20 cellular contexts compared by ENCODE assay signal in the genomic region with DNA sequence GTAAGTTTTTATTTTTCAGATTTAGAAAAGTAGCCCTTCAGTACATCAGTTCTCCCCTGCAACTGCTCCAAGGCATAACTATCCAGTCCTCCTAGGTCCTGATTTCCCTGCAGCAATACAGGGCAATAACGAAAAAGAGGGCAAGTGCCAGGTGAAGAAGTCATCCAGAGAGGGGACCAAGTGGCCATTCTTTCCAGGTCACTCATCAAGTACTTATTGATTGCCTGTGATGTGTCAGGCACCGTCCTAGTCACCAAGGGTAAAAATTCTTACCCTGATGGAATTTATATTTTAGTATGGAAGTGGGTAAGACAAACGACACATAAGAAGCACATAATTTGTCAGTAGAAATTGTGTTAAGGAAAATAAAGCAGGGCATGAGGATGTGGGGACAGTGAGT.
A peak's percentile ranks its signal among the peaks of the same experiment; 100 is the strongest.
DNase-seq lines count a peak whose midpoint lies in the region; ATAC-seq and TF ChIP-seq lines count a peak whose summit lies in the region.
"Had no signal": no experiment of that assay in that cellular context is flagged by ENCODE, and none has a peak within 500 bp of the region (broad histone marks: within the 10 kb centered on the region; RNA-seq: fewer than 3 reads in every experiment).

No MANE protein-coding gene starts in this region.

- dilution Hi-C loops in mammary epithelial cell (cut with HindIII; ENCODE audit: low sequenced_read_pairs): no loop called here

- H3K27me3 Mint-ChIP-seq in CD4-positive, CD25-positive, alpha-beta regulatory T cell: no peaks in the 10 kb centered on the region
- no peaks in the 10 kb centered on the region for H3K27me3 Mint-ChIP-seq in naive B cell
- H3K27me3 Mint-ChIP-seq: activated naive CD8-positive, alpha-beta T cell had no signal

- no peaks in the 10 kb centered on the region for H3K9me3 Mint-ChIP-seq in CD4-positive, CD25-positive, alpha-beta regulatory T cell
- no peaks in the 10 kb centered on the region for H3K9me3 Mint-ChIP-seq in naive B cell
- H3K9me3 Mint-ChIP-seq: activated T-cell treated with anti-CD3 and anti-CD28 coated beads, Interleukin-2, amount 50 U/mL, for 4 hours had no signal

- CTCF ChIA-PET in HCT116 (lab: Charles Lee) (interaction anchor here (1.6 to 2.2 kb wide), 2 partner anchors 12 to 155 kb away, joined by 9 read pairs; a partner anchor contains a TSS), mammary epithelial cell (lab: Charles Lee; ENCODE audit: low non-redundant PET) (no interaction called here)

- POLR2A ChIA-PET in HCT116 (lab: Charles Lee): no interaction called here

- peak overlapping the region; percentile 63 for H3K9ac ChIP-seq in HCT116 (ENCODE audit: low read length)
- H3K9ac ChIP-seq in mammary epithelial cell (ENCODE audit: insufficient read depth, low read length): peak overlapping the region; percentile 6
- no peak overlapping the region for H3K9ac ChIP-seq in colonic mucosa (ENCODE audit: low read depth in 2 of 2, low read length in 2 of 2)
- H3K9ac ChIP-seq: KMS-11 had no signal

- H3K4me1 ChIP-seq in CD4-positive, CD25-positive, alpha-beta regulatory T cell (ENCODE audit: control insufficient read depth, insufficient read depth, low read length, poor library complexity, severe bottlenecking): peaks cover 66% of the 10 kb centered on the region
- H3K4me1 ChIP-seq in HCT116 (ENCODE audit: control insufficient read depth in 1 of 2, insufficient read depth in 2 of 2, low read length in 2 of 2) (peaks cover 86 to 97% of the 10 kb centered on the region in 2 experiments), mammary epithelial cell (ENCODE audit: insufficient read depth, low read length) (peaks cover 76% of the 10 kb centered on the region), colonic mucosa (peaks cover 25% of the 10 kb centered on the region)

- WGBS in mammary epithelial cell (ENCODE audit: low coverage, missing lambda C conversion rate): 88% methylated on average over 3 of the region's 3 CpGs

- DNase-seq in CD4-positive, CD25-positive, alpha-beta regulatory T cell: no peak
- DNase-seq in HCT116 (ENCODE audit: low read depth, low spot score) (peak; percentile 75), mammary epithelial cell (no peak), naive B cell (no peak), colonic mucosa (no peak), epidermal melanocyte (ENCODE audit: insufficient read length, low spot score) (no peak)
- DNase-seq: activated CD4-positive, alpha-beta T cell treated with anti-CD3 and anti-CD28 coated beads, Interleukin-2, amount 50 U/mL, for 48 hours; activated T-cell treated with anti-CD3 and anti-CD28 coated beads, Interleukin-2, amount 50 U/mL, for 4 hours; COR-L47; left colon; NCI-H1092 treated with DMSO at 0.1 percent for 48 hours; NCI-H2081 treated with DMSO at 0.1 percent for 48 hours; NK-92 treated with Interleukin-12 subunit alpha and Interleukin-12 subunit beta, amount 100 ng/mL, for 24 hours had no signal

- TF ChIP-seq CTCF in HCT116 (IDR thresholded peaks at IDR 0.05 in 2 of 3, conservative IDR thresholded peaks at IDR 0.05 in 1 of 3; ENCODE audit: borderline replicate concordance in 1 of 3, insufficient read depth in 1 of 3, low read depth in 2 of 3, low read length in 2 of 3): no peak
- no peak for TF ChIP-seq CTCF in mammary epithelial cell (conservative IDR thresholded peaks at IDR 0.05 in 1 of 2, IDR thresholded peaks at IDR 0.05 in 1 of 2; ENCODE audit: extremely low read depth in 1 of 2, insufficient read depth in 1 of 2, low read depth in 1 of 2, low read length in 2 of 2)
- no peak for TF ChIP-seq CTCF in colonic mucosa (IDR thresholded peaks at IDR 0.05)

- no TSS peak for BruUV-seq in HCT116 (replicated peaks; lab: Mats Ljungman, UMichigan)
- BruUV-seq in mammary epithelial cell (replicated peaks; lab: Mats Ljungman, UMichigan): no TSS peak

- H3K27ac ChIP-seq in CD4-positive, CD25-positive, alpha-beta regulatory T cell (ENCODE audit: insufficient read depth, low read length, poor library complexity, severe bottlenecking): peak overlapping the region; percentile 92
- H3K27ac ChIP-seq in HCT116 (ENCODE audit: low read depth, low read length) (peak overlapping the region; percentile 94), mammary epithelial cell (ENCODE audit: insufficient read depth, low read depth, low read length) (peak overlapping the region; percentile 99), colonic mucosa (no peak overlapping the region)
- H3K27ac ChIP-seq: KMS-11, thoracic aorta had no signal

- no peak for TF ChIP-seq RAD21 in HCT116 (IDR thresholded peaks at IDR 0.05; ENCODE audit: low read depth)

- peaks cover 12% of the 10 kb centered on the region for H3K36me3 Mint-ChIP-seq in CD4-positive, CD25-positive, alpha-beta regulatory T cell
- H3K36me3 Mint-ChIP-seq in naive B cell: peaks cover 0 to 15% of the 10 kb centered on the region in 2 donors

- no peaks in the 10 kb centered on the region for H3K27me3 ChIP-seq in CD4-positive, CD25-positive, alpha-beta regulatory T cell (ENCODE audit: control insufficient read depth, insufficient read depth, low read length)
- H3K27me3 ChIP-seq in HCT116 (ENCODE audit: insufficient read depth, low read length) (no peaks in the 10 kb centered on the region), mammary epithelial cell (ENCODE audit: insufficient read depth, low read length) (no peaks in the 10 kb centered on the region), colonic mucosa (no peaks in the 10 kb centered on the region)
- H3K27me3 ChIP-seq: gastroesophageal sphincter had no signal

- no peaks in the 10 kb centered on the region for H4K20me1 ChIP-seq in HCT116 (ENCODE audit: insufficient read depth)
- no peaks in the 10 kb centered on the region for H4K20me1 ChIP-seq in mammary epithelial cell (ENCODE audit: insufficient read depth, low read length)

- H3K4me3 Mint-ChIP-seq in CD4-positive, CD25-positive, alpha-beta regulatory T cell: peak overlapping the region in 3 of 4 donors; percentile 19 to 78 (median 21)
- H3K4me3 Mint-ChIP-seq in naive B cell: peak overlapping the region in 1 of 8 donors; percentile 4
- H3K4me3 Mint-ChIP-seq: activated naive CD8-positive, alpha-beta T cell; activated T-cell treated with anti-CD3 and anti-CD28 coated beads, Interleukin-2, amount 50 U/mL, for 4 hours had no signal

- no peak for TF ChIP-seq POLR2A in HCT116 (IDR thresholded peaks at IDR 0.05; ENCODE audit: borderline replicate concordance, extremely low read depth, insufficient read depth, insufficient read length)

- intact Hi-C loops in HCT116 (cut with micrococcal nuclease): loop anchor here (5.0 kb wide), 1 partner anchor 83 kb away; no protein-coding TSS in a partner anchor
- intact Hi-C loops in mammary epithelial cell (cut with micrococcal nuclease): loop anchor here (5.0 kb wide), 1 partner anchor 73 kb away; no protein-coding TSS in a partner anchor
- intact Hi-C loops in colonic mucosa (cut with DNase I): no loop called here

- H3K79me2 ChIP-seq in HCT116 (ENCODE audit: insufficient read depth, low read length) (no peaks in the 10 kb centered on the region), mammary epithelial cell (ENCODE audit: insufficient read depth, low read length) (peaks cover 8% of the 10 kb centered on the region)

- in situ Hi-C loops in mammary epithelial cell (cut with MboI; ENCODE audit: low sequenced_read_pairs in 2 of 2): loop anchor here in 1 of 2 donors (10.0 kb wide), 1 partner anchor 250 kb away; no protein-coding TSS in a partner anchor

- peaks cover 51 to 86% (median 64%) of the 10 kb centered on the region in 4 donors for H3K4me1 Mint-ChIP-seq in CD4-positive, CD25-positive, alpha-beta regulatory T cell
- peaks cover 48 to 59% (median 53%) of the 10 kb centered on the region in 3 donors for H3K4me1 Mint-ChIP-seq in naive B cell

- RAD21 ChIA-PET in HCT116 (lab: Charles Lee; ENCODE audit: low non-redundant PET in 1 of 2, low total read pairs in 2 of 2, uncharacterized antibody in 2 of 2, unreplicated experiment in 2 of 2): no interaction called here

- no peak overlapping the region for H3K4me3 ChIP-seq in CD4-positive, CD25-positive, alpha-beta regulatory T cell (ENCODE audit: low read depth, low read length)
- H3K4me3 ChIP-seq in HCT116 (replicated peaks in 1 of 2; ENCODE audit: low read depth in 1 of 2, low read length in 2 of 2) (peak overlapping the region in 1 of 2 experiments; percentile 36; a peak in 2 of 4 replicates), mammary epithelial cell (replicated peaks in 1 of 3; ENCODE audit: insufficient read depth in 1 of 3, low read depth in 2 of 3, low read length in 3 of 3) (no peak overlapping the region), colonic mucosa (no peak overlapping the region)
- H3K4me3 ChIP-seq: coronary artery, gastroesophageal sphincter, thoracic aorta had no signal

- peaks cover 5% of the 10 kb centered on the region for H3K36me3 ChIP-seq in CD4-positive, CD25-positive, alpha-beta regulatory T cell (ENCODE audit: control insufficient read depth, insufficient read depth, low read length)
- H3K36me3 ChIP-seq in HCT116 (ENCODE audit: control insufficient read depth in 1 of 2, insufficient read depth in 2 of 2, low read length in 2 of 2) (no peaks in the 10 kb centered on the region), mammary epithelial cell (ENCODE audit: insufficient read depth, low read length) (peaks cover 6% of the 10 kb centered on the region), colonic mucosa (no peaks in the 10 kb centered on the region)
- H3K36me3 ChIP-seq: gastroesophageal sphincter, thoracic aorta had no signal

- H3K27ac Mint-ChIP-seq in CD4-positive, CD25-positive, alpha-beta regulatory T cell: peak overlapping the region; percentile 94 to 98 (median 96)
- H3K27ac Mint-ChIP-seq in naive B cell: peak overlapping the region in 4 of 6 donors; percentile 2 to 71 (median 40)

- H3K9me2 ChIP-seq in HCT116 (ENCODE audit: insufficient read depth): no peaks in the 10 kb centered on the region

- H3K4me2 ChIP-seq in HCT116 (ENCODE audit: low read length) (peak overlapping the region; percentile 75), mammary epithelial cell (ENCODE audit: insufficient read depth, low read depth, low read length) (no peak overlapping the region)
- H3K4me2 ChIP-seq: KMS-11 had no signal

- ATAC-seq in CD4-positive, CD25-positive, alpha-beta regulatory T cell (ENCODE audit: low read depth in 2 of 2): no peak
- no peak for ATAC-seq in HCT116
- ATAC-seq in naive B cell (ENCODE audit: low read depth in 2 of 2): no peak
- no peak for ATAC-seq in GM18858 (IDR thresholded peaks at IDR 0.05; ENCODE audit: unreplicated experiment)
- ATAC-seq in GM19452 (IDR thresholded peaks at IDR 0.05; ENCODE audit: unreplicated experiment): no peak
- ATAC-seq: activated T-cell treated with anti-CD3 and anti-CD28 coated beads, Interleukin-2, amount 50 U/mL, for 4 hours; gastroesophageal sphincter; left colon had no signal

- no peaks in the 10 kb centered on the region for H3K9me3 ChIP-seq in CD4-positive, CD25-positive, alpha-beta regulatory T cell (ENCODE audit: control insufficient read depth in 2 of 2, low read length in 2 of 2)
- H3K9me3 ChIP-seq in HCT116 (ENCODE audit: control insufficient read depth in 1 of 2, insufficient read depth in 1 of 2, low read depth in 1 of 2, low read length in 2 of 2) (no peaks in the 10 kb centered on the region), mammary epithelial cell (replicated peaks; ENCODE audit: insufficient read depth, low read length) (no peaks in the 10 kb centered on the region), colonic mucosa (no peaks in the 10 kb centered on the region)
- H3K9me3 ChIP-seq: gastroesophageal sphincter, thoracic aorta had no signal

- H2AFZ ChIP-seq in HCT116 (ENCODE audit: low read depth, low read length, poor library complexity, severe bottlenecking): no peak overlapping the region
- no peak overlapping the region for H2AFZ ChIP-seq in mammary epithelial cell (ENCODE audit: low read depth, low read length)

Comparison
In these comparisons a context has a peak if more than half of its experiments do, and no peak if none do; other contexts are left out.
1. H3K9ac ChIP-seq: peak in HCT116 (single experiment) and mammary epithelial cell (single experiment); none in colonic mucosa (0 of 2).